In the genomic region with DNA sequence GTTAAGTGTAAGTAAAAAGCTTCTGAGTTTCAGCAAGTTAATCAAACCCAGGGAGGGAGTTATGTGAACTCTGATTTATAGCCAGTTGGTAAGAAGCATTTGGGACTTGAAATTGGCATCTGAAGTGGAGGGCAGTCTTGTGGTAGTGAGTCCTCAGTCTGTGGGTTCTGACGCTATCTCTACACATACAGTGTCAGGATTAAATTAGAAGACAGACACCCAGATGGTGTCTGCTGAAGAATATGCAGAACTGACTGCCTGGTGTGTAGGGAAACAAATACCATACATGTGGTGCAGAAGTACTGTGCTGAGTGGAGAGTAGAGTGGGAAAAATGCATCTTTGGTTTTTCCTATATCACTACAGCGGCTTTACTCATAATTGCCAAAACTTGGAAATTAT, we compare ENCODE assay signal across 36 cellular contexts. TPM values are rescaled to one million over a fixed set of nuclear protein-coding genes. Genes with fewer than 3 reads are reported as not detected.
"Had no signal": no experiment of that assay in that cellular context is flagged by ENCODE, and none has a peak within 500 bp of the region (broad histone marks: within the 10 kb centered on the region; RNA-seq: fewer than 3 reads in every experiment).

No MANE protein-coding gene starts in this region.

- H3K27ac ChIP-seq: colonic mucosa, epithelial cell of prostate, gastrocnemius medialis, ovary, right lobe of liver, stomach, testis, tibial artery, upper lobe of left lung had no signal

- H3K4me2 ChIP-seq: smooth muscle cell had no signal

- H3K36me3 ChIP-seq: colonic mucosa, ovary, right lobe of liver, upper lobe of left lung had no signal

- H3K9me3 Mint-ChIP-seq: central memory CD8-positive, alpha-beta T cell; immature natural killer cell had no signal

- H3K27ac Mint-ChIP-seq: dendritic cell treated with granulocyte-macrophage colony-stimulating factor and Interleukin-4, amounts not matched to agents 40 ng/mL and 50 ng/mL, for 4 days; endodermal cell; immature natural killer cell; mesothelial cell of epicardium; nephron progenitor cell; stimulated activated effector memory CD8-positive, alpha-beta T cell treated with anti-CD3 and anti-CD28 coated beads, Interleukin-12 subunit alpha, Interleukin-12 subunit beta, amount 100 ng/mL, for 72 hours had no signal

- DNase-seq: colonic mucosa; effector CD8-positive, alpha-beta T cell; endodermal cell; foreskin fibroblast; gastrocnemius medialis; head of caudate nucleus; hypothalamus; immature natural killer cell; islet precursor cell; kidney glomerular epithelial cell; mesenchymal stem cell; mucosa of descending colon; naive thymus-derived CD8-positive, alpha-beta T cell; nephron progenitor cell; occipital lobe; ovary; psoas muscle; right lobe of liver; stimulated activated CD4-positive, alpha-beta T cell treated with anti-CD3 and anti-CD28 coated beads, Interleukin-12 subunit alpha, Interleukin-12 subunit beta, amount 100 ng/mL, for 4 hours; stimulated activated CD4-positive, alpha-beta T cell treated with anti-CD3 and anti-CD28 coated beads, Interleukin-1b, Interleukin-23, amount 100 ng/mL, for 48 hours; stimulated activated CD4-positive, alpha-beta T cell treated with anti-CD3 and anti-CD28 coated beads, Interleukin-4, amount 100 ng/mL, for 24 hours; stimulated activated naive CD4-positive, alpha-beta T cell treated with Interleukin-2 at 50 U/mL for 16 hours; stomach; testis; tibial artery; upper lobe of left lung had no signal

- H3K27me3 Mint-ChIP-seq: central memory CD8-positive, alpha-beta T cell; dendritic cell treated with granulocyte-macrophage colony-stimulating factor and Interleukin-4, amounts not matched to agents 40 ng/mL and 50 ng/mL, for 4 days; naive thymus-derived CD8-positive, alpha-beta T cell had no signal

- H3K4me1 ChIP-seq: colonic mucosa, right lobe of liver, testis, upper lobe of left lung had no signal

- H3K27me3 ChIP-seq: colonic mucosa, gastrocnemius medialis, ovary, right lobe of liver, stomach, testis, tibial artery, upper lobe of left lung had no signal

- H3K4me3 ChIP-seq: colonic mucosa, gastrocnemius medialis, mucosa of descending colon, ovary, psoas muscle, right lobe of liver, smooth muscle cell, stomach, testis, tibial artery, upper lobe of left lung had no signal

- H3K9me3 ChIP-seq: colonic mucosa, gastrocnemius medialis, mucosa of descending colon, ovary, psoas muscle, right lobe of liver, stomach, testis, tibial artery, upper lobe of left lung had no signal

- H3K4me3 Mint-ChIP-seq: central memory CD8-positive, alpha-beta T cell; dendritic cell treated with granulocyte-macrophage colony-stimulating factor and Interleukin-4, amounts not matched to agents 40 ng/mL and 50 ng/mL, for 4 days; endodermal cell; immature natural killer cell; mesothelial cell of epicardium; naive thymus-derived CD8-positive, alpha-beta T cell; nephron progenitor cell; stimulated activated effector memory CD8-positive, alpha-beta T cell treated with anti-CD3 and anti-CD28 coated beads, Interleukin-12 subunit alpha, Interleukin-12 subunit beta, amount 100 ng/mL, for 72 hours had no signal

- ATAC-seq: esophagus mucosa; gastrocnemius medialis; mucosa of descending colon; naive thymus-derived CD8-positive, alpha-beta T cell; psoas muscle; right lobe of liver; stimulated activated effector memory CD8-positive, alpha-beta T cell treated with anti-CD3 and anti-CD28 coated beads, Interleukin-12 subunit alpha, Interleukin-12 subunit beta, amount 100 ng/mL, for 72 hours had no signal

RNA-seq across cellular contexts. Expression of a gene that starts 43.5 kb away (rescaled TPM):
- total RNA-seq: chondrocyte; endodermal cell; lung microvascular endothelial cell; naive thymus-derived CD8-positive, alpha-beta T cell; renal cortical epithelial cell had no signal
